Comparison of ENCODE assay signal across 9 cellular contexts in the genomic region with DNA sequence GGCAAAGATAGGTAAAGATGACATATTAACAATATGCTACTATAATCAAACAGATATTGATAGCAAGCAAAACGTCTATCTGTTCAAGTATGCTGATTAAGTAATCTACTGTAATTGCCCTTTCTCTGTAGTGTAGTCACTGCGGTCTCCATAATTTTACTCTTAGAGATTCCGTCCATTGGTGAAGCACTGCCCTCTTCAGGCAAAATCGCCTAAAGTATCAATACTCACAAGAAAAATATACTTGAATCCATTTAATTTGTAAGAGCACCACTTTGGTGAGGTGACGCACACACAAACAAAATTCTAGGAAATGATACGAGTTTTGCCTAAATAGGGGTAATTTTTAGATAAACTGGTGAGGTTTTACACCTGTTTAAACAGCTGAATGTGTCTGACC.
DNase-seq lines count a peak whose midpoint lies in the region; ATAC-seq and TF ChIP-seq lines count a peak whose summit lies in the region.
"Had no signal": no experiment of that assay in that cellular context is flagged by ENCODE, and none has a peak within 500 bp of the region (broad histone marks: within the 10 kb centered on the region; RNA-seq: fewer than 3 reads in every experiment).

No MANE protein-coding gene starts in this region.

- no peaks in the 10 kb centered on the region for H3K36me3 ChIP-seq in cardiac muscle cell
- H3K36me3 ChIP-seq in RWPE2 (ENCODE audit: low read depth), result no peaks in the 10 kb centered on the region

- no peak overlapping the region for H3K27ac ChIP-seq in cardiac muscle cell
- H3K27ac ChIP-seq in RWPE2 (ENCODE audit: poor library complexity, severe bottlenecking), result no peak overlapping the region

- ATAC-seq in RWPE2 (ENCODE audit: low read depth) (0 out of 3 replicates have a peak, but pooled peaks have one; percentile 38), HG02884 (IDR thresholded peaks at IDR 0.05; ENCODE audit: unreplicated experiment) (no peak), GM21447 (IDR thresholded peaks at IDR 0.05; ENCODE audit: unreplicated experiment) (no peak)

- H3K27me3 ChIP-seq in cardiac muscle cell, result no peaks in the 10 kb centered on the region
- H3K27me3 ChIP-seq in RWPE2 (ENCODE audit: insufficient read depth, poor library complexity, severe bottlenecking), result no peaks in the 10 kb centered on the region

- H3K4me1 ChIP-seq in cardiac muscle cell (ENCODE audit: low read depth) (no peaks in the 10 kb centered on the region), RWPE2 (ENCODE audit: insufficient read depth, poor library complexity, severe bottlenecking) (no peaks in the 10 kb centered on the region)

- intact Hi-C loops in cardiac septum (cut with DNase I), result no loop called here

- DNase-seq in cardiac muscle cell (ENCODE audit: low read depth in 1 of 2, low spot score in 1 of 2), result peak; percentile 40 to 48
- no peak for DNase-seq in cardiac septum (ENCODE audit: low spot score)
- DNase-seq in RWPE2 (ENCODE audit: low spot score), result no peak
- peak; percentile 44 for DNase-seq in glomerular visceral epithelial cell (ENCODE audit: extremely low spot score)
- DNase-seq in NCI-H2196 (lab: John Stamatoyannopoulos, UW; ENCODE audit: unreplicated experiment), result no peak
- DNase-seq in activated T-cell treated with anti-CD3 and anti-CD28 coated beads, Interleukin-2, amount 50 U/mL, for 1 hour, result no peak
- DNase-seq: DND-41 had no signal

- H3K9me3 ChIP-seq in cardiac muscle cell (ENCODE audit: low read depth) (no peaks in the 10 kb centered on the region), RWPE2 (ENCODE audit: severe bottlenecking) (no peaks in the 10 kb centered on the region)

- H3K4me3 ChIP-seq in cardiac muscle cell (no peak overlapping the region), RWPE2 (ENCODE audit: severe bottlenecking) (no peak overlapping the region)

- peak; percentile 26 for TF ChIP-seq CTCF in cardiac muscle cell (IDR thresholded peaks at IDR 0.05; ENCODE audit: low read depth, low read length)
- peak; percentile 62 for TF ChIP-seq CTCF in RWPE2 (IDR thresholded peaks at IDR 0.05; ENCODE audit: poor library complexity, severe bottlenecking)

Comparison
In these comparisons a context has a peak if more than half of its experiments do, and no peak if none do; other contexts are left out.
1. DNase-seq: peak in cardiac muscle cell (2 of 2) and glomerular visceral epithelial cell (single experiment); none in cardiac septum (single experiment), RWPE2 (single experiment), NCI-H2196 (single experiment) and activated T-cell treated with anti-CD3 and anti-CD28 coated beads, Interleukin-2, amount 50 U/mL, for 1 hour (single experiment).